18 cellular contexts compared by ENCODE assay signal in genomic region chr20:20562507-20562906, GRCh38.
DNase-seq lines count a peak whose midpoint lies in the region; ATAC-seq, FAIRE-seq and TF ChIP-seq lines count a peak whose summit lies in the region.
"Had no signal": no experiment of that assay in that cellular context is flagged by ENCODE, and none has a peak within 500 bp of the region (broad histone marks: within the 10 kb centered on the region; RNA-seq: fewer than 3 reads in every experiment).

No MANE protein-coding gene starts in this region.

- no TSS peak for BruUV-seq in GM12878 (replicated peaks; lab: Mats Ljungman, UMichigan)
- BruUV-seq in PC-3 (replicated peaks; lab: Mats Ljungman, UMichigan): no TSS peak

- WGBS in GM12878 (ENCODE audit: insufficient coverage, insufficient replicate concordance, low lambda C conversion rate, missing lambda C conversion rate): 90% methylated on average over 4 of the region's 4 CpGs

- H3K79me2 ChIP-seq in GM12878 (ENCODE audit: control insufficient read depth, insufficient read depth, low read length): no peaks in the 10 kb centered on the region
- H3K79me2 ChIP-seq in PC-3 (ENCODE audit: low read length): no peaks in the 10 kb centered on the region

- H3K27ac ChIP-seq in GM12878 (ENCODE audit: control insufficient read depth, insufficient read depth): peak overlapping the region; percentile 37; the same call in 1 of the 2 replicates
- no peak overlapping the region for H3K27ac ChIP-seq in PC-3 (ENCODE audit: low read length)
- H3K27ac ChIP-seq: HL-60 had no signal

- no peaks in the 10 kb centered on the region for H4K20me1 ChIP-seq in GM12878 (ENCODE audit: control insufficient read depth, insufficient read depth)
- no peaks in the 10 kb centered on the region for H4K20me1 ChIP-seq in PC-3 (ENCODE audit: low read length)

- H3K9ac ChIP-seq in GM12878 (ENCODE audit: control insufficient read depth, insufficient read depth, low read length) (no peak overlapping the region), PC-3 (ENCODE audit: low read length) (no peak overlapping the region)

- intact Hi-C loops in GM12878 (cut with micrococcal nuclease; ENCODE audit: unreplicated experiment): loop anchor here (5.0 to 10.0 kb wide), 2 partner anchors 95 to 118 kb away; no protein-coding TSS in a partner anchor
- intact Hi-C loops in PC-3 (cut with micrococcal nuclease): no loop called here

- H3K27me3 ChIP-seq in GM12878 (replicated peaks in 1 of 2; ENCODE audit: control insufficient read depth in 2 of 2, insufficient read depth in 2 of 2, low read length in 1 of 2) (no peaks in the 10 kb centered on the region), PC-3 (ENCODE audit: low read length) (no peaks in the 10 kb centered on the region)

- TF ChIP-seq CTCF in GM12865 (IDR thresholded peaks at IDR 0.05; ENCODE audit: insufficient read depth, low read depth, low read length, missing control alignments) (no peak), GM12878 (IDR thresholded peaks at IDR 0.05 in 2 of 3, conservative IDR thresholded peaks at IDR 0.05 in 1 of 3; ENCODE audit: control insufficient read depth in 2 of 3, extremely low read depth in 1 of 3, insufficient read depth in 1 of 3, low read depth in 3 of 3, low read length in 3 of 3) (no peak), PC-3 (conservative IDR thresholded peaks at IDR 0.05; ENCODE audit: low read depth, low read length) (no peak)

- in situ Hi-C loops in GM12878 (cut with MboI): no loop called here

- RAD21 ChIA-PET in GM12878 (lab: Charles Lee; ENCODE audit: unreplicated experiment): interaction anchor here (0.6 to 3.8 kb wide), 10 partner anchors 17 to 204 kb away, joined by 3 to 19 read pairs (median 4); no protein-coding TSS in a partner anchor

- H2AFZ ChIP-seq in GM12878 (ENCODE audit: control insufficient read depth, low read depth, low read length) (no peak overlapping the region), PC-3 (ENCODE audit: low read length) (no peak overlapping the region)

- peaks cover 16% of the 10 kb centered on the region; the same call in 1 of the 2 replicates for H3K4me1 ChIP-seq in GM12878 (ENCODE audit: control insufficient read depth, insufficient read depth, low read length)
- H3K4me1 ChIP-seq in PC-3 (ENCODE audit: insufficient read depth, low read length): no peaks in the 10 kb centered on the region

- H3K4me3 ChIP-seq in GM12865 (ENCODE audit: low read depth, low read length) (no peak overlapping the region), GM12878 (no peak overlapping the region), PC-3 (ENCODE audit: low read length) (no peak overlapping the region)

- CTCF ChIA-PET in GM12878 (lab: Yijun Ruan, JAX): interaction anchor here (0.9 to 2.3 kb wide), 7 partner anchors 11 to 203 kb away, joined by 3 to 9 read pairs (median 3); no protein-coding TSS in a partner anchor
- CTCF ChIA-PET in PC-3 (lab: Charles Lee): no interaction called here

- no peak for TF ChIP-seq EP300 in GM12878 (IDR thresholded peaks at IDR 0.05; ENCODE audit: borderline replicate concordance in 1 of 2, control insufficient read depth in 1 of 2, low read depth in 2 of 2, low read length in 2 of 2)

- H3K36me3 ChIP-seq in GM12878 (ENCODE audit: control insufficient read depth in 2 of 2, insufficient read depth in 2 of 2, low read length in 1 of 2) (no peaks in the 10 kb centered on the region; a peak in 2 of 4 replicates), PC-3 (ENCODE audit: low read depth, low read length) (no peaks in the 10 kb centered on the region)

- no peak for FAIRE-seq in GM12878 (lab: Jason Lieb, UNC)
- FAIRE-seq: H1, HTR-8/SVneo had no signal

- no peak for TF ChIP-seq RAD21 in GM12878 (IDR thresholded peaks at IDR 0.05; ENCODE audit: insufficient read depth, low read depth, low read length)

- H3K4me2 ChIP-seq in GM12878 (ENCODE audit: control insufficient read depth, insufficient read depth): no peak overlapping the region
- H3K4me2 ChIP-seq in PC-3 (ENCODE audit: low read length): no peak overlapping the region

- POLR2A ChIA-PET in GM12878 (lab: Charles Lee) (interaction anchor here (0.9 to 1.6 kb wide), 3 partner anchors 16 to 110 kb away, joined by 3 to 5 read pairs (median 3); no protein-coding TSS in a partner anchor), PC-3 (lab: Charles Lee; ENCODE audit: unreplicated experiment) (no interaction called here)

- no peak for TF ChIP-seq POLR2A in GM12878 (IDR thresholded peaks at IDR 0.05; ENCODE audit: low read depth, low read length)

- H3F3A ChIP-seq in PC-3 (ENCODE audit: low read length, unreplicated experiment): no peaks in the 10 kb centered on the region

- DNase-seq in GM12865 (ENCODE audit: low read depth) (peak; percentile 6), NCI-H1694 (lab: John Stamatoyannopoulos, UW) (peak; percentile 37), GM12878 (ENCODE audit: low read depth, low spot score) (no peak), PC-3 (no peak), NCI-H226 (no peak), NCI-H128 (lab: John Stamatoyannopoulos, UW; ENCODE audit: unreplicated experiment) (no peak)
- DNase-seq: Caco-2, DMS53, MV-4-11, NCI-H1436 treated with DMSO at 0.1 percent for 48 hours, NCI-H2081 treated with DMSO at 0.1 percent for 48 hours, NCI-H446 treated with DMSO at 0.1 percent for 48 hours had no signal

- ATAC-seq in GM18909 (IDR thresholded peaks at IDR 0.05; ENCODE audit: poor library complexity, unreplicated experiment) (peak; percentile 43), GM12878 (peak; percentile 76), PC-3 (no peak), GM19023 (IDR thresholded peaks at IDR 0.05; ENCODE audit: unreplicated experiment) (no peak)
- ATAC-seq: Panc1 had no signal

- SMC1A ChIA-PET in GM12878 (lab: Charles Lee; ENCODE audit: uncharacterized antibody, unreplicated experiment): interaction anchor here (0.7 to 5.1 kb wide), 11 partner anchors 9 to 128 kb away, joined by 3 to 47 read pairs (median 5); no protein-coding TSS in a partner anchor

- no peaks in the 10 kb centered on the region for H3K9me3 ChIP-seq in GM12878 (replicated peaks; ENCODE audit: control insufficient read depth, insufficient read depth, low read length)
- no peaks in the 10 kb centered on the region for H3K9me3 ChIP-seq in PC-3 (ENCODE audit: low read length)
- H3K9me3 ChIP-seq: Caco-2 had no signal

- H3K9me2 ChIP-seq in PC-3 (replicated peaks; ENCODE audit: low read length): no peaks in the 10 kb centered on the region

TF ChIP-seq in GM12878, 131 proteins besides CTCF, POLR2A, EP300 and RAD21 (continues in another document):
- TF ChIP-seq JUND (IDR thresholded peaks at IDR 0.05; ENCODE audit: low read depth, low read length): no peak
- no peak for TF ChIP-seq MEF2B (IDR thresholded peaks at IDR 0.05; ENCODE audit: partially characterized antibody, poor library complexity, severe bottlenecking)
- no peak for TF ChIP-seq PRDM15 (CRISPR knock-in tag; IDR thresholded peaks at IDR 0.05)
- TF ChIP-seq FOXK2 (IDR thresholded peaks at IDR 0.05): no peak
- no peak for TF ChIP-seq SREBF1 (IDR thresholded peaks at IDR 0.05; ENCODE audit: low read length)
- no peak for TF ChIP-seq MTA2 (IDR thresholded peaks at IDR 0.05; ENCODE audit: low read depth)
- no peak for TF ChIP-seq ZNF274 (IDR thresholded peaks at IDR 0.05; ENCODE audit: insufficient read depth, insufficient read length)

Comparison
In these comparisons a context has a peak if more than half of its experiments do, and no peak if none do; other contexts are left out.
1. DNase-seq: peak in GM12865 (single experiment) and NCI-H1694 (single experiment); none in GM12878 (single experiment), PC-3 (single experiment), NCI-H226 (single experiment) and NCI-H128 (single experiment).
2. ATAC-seq: peak in GM18909 (single experiment) and GM12878 (single experiment); none in PC-3 (single experiment) and GM19023 (single experiment).